ENCODE assay signal across 9 cellular contexts in genomic region chr10:121696854-121697253, GRCh38.
DNase-seq lines count a peak whose midpoint lies in the region; ATAC-seq and TF ChIP-seq lines count a peak whose summit lies in the region.
"Had no signal": no experiment of that assay in that cellular context is flagged by ENCODE, and none has a peak within 500 bp of the region (broad histone marks: within the 10 kb centered on the region; RNA-seq: fewer than 3 reads in every experiment).

No MANE protein-coding gene starts in this region.

- peak; percentile 53 for TF ChIP-seq CTCF in epithelial cell of proximal tubule (conservative IDR thresholded peaks at IDR 0.05; ENCODE audit: low read depth, low read length)

- DNase-seq in SIG-M5 treated with dmso at 0.1 percent for 504 hours (lab: John Stamatoyannopoulos, UW; ENCODE audit: unreplicated experiment) (peak; percentile 7), SIG-M5 (lab: John Stamatoyannopoulos, UW) (no peak), MV-4-11 (lab: John Stamatoyannopoulos, UW) (peak; percentile 44), epithelial cell of proximal tubule (ENCODE audit: low read depth) (no peak), NCI-H1436 treated with DMSO at 0.1 percent for 48 hours (lab: John Stamatoyannopoulos, UW) (no peak), DMS79 treated with DMSO at 0.1 percent for 48 hours (lab: John Stamatoyannopoulos, UW) (no peak)
- peak; percentile 56 for DNase-seq in stimulated activated CD4-positive, alpha-beta T cell treated with anti-CD3 and anti-CD28 coated beads, Interleukin-15, amount 100 ng/mL, for 24 hours

- ATAC-seq in HG02610 (IDR thresholded peaks at IDR 0.05; ENCODE audit: unreplicated experiment) = no peak
- ATAC-seq: left colon had no signal

- no peak overlapping the region for H3K4me3 ChIP-seq in epithelial cell of proximal tubule (ENCODE audit: low read depth, low read length)

Comparison
In these comparisons a context has a peak if more than half of its experiments do, and no peak if none do; other contexts are left out.
1. DNase-seq: peak in SIG-M5 treated with dmso at 0.1 percent for 504 hours (single experiment), MV-4-11 (single experiment) and stimulated activated CD4-positive, alpha-beta T cell treated with anti-CD3 and anti-CD28 coated beads, Interleukin-15, amount 100 ng/mL, for 24 hours (single experiment); none in SIG-M5 (single experiment), epithelial cell of proximal tubule (single experiment), NCI-H1436 treated with DMSO at 0.1 percent for 48 hours (single experiment) and DMS79 treated with DMSO at 0.1 percent for 48 hours (single experiment).